Comparison of ENCODE assay signal across 24 cellular contexts in genomic region chr3:28971156-28971555, GRCh38.
"Had no signal": no experiment of that assay in that cellular context is flagged by ENCODE, and none has a peak within 500 bp of the region (broad histone marks: within the 10 kb centered on the region; RNA-seq: fewer than 3 reads in every experiment).

No MANE protein-coding gene starts in this region.

- ATAC-seq: activated CD4-positive, CD25-positive, alpha-beta regulatory T cell treated with anti-CD3 and anti-CD28 coated beads, Interleukin-2, amount 50 U/mL, for 24 hours; activated CD8-positive, alpha-beta T cell treated with anti-CD3 and anti-CD28 coated beads for 36 hours; activated T-cell treated with anti-CD3 and anti-CD28 coated beads, Interleukin-2, amount 50 U/mL, for 72 hours; body of pancreas; K562 had no signal

- H3K27me3 ChIP-seq: adrenal gland, body of pancreas, SJCRH30 had no signal

- H3K27ac ChIP-seq: adrenal gland, body of pancreas, SJCRH30 had no signal

- H3K4me1 Mint-ChIP-seq: activated naive CD8-positive, alpha-beta T cell treated with anti-CD3 and anti-CD28 coated beads, Interleukin-2, amount 10 ng/mL, durations not matched to agents 7 days and 5 days had no signal

- H3K36me3 ChIP-seq: adrenal gland, SJCRH30 had no signal

- H3K4me1 ChIP-seq: adrenal gland, body of pancreas, SJCRH30 had no signal

- H3K4me3 ChIP-seq: adrenal gland, body of pancreas, K562, SJCRH30 had no signal

- H3K4me3 Mint-ChIP-seq: activated CD8-positive, alpha-beta T cell treated with anti-CD3 and anti-CD28 coated beads for 36 hours; activated naive CD8-positive, alpha-beta T cell treated with anti-CD3 and anti-CD28 coated beads, Interleukin-2, amount 10 ng/mL, durations not matched to agents 7 days and 5 days; activated T-cell treated with anti-CD3 and anti-CD28 coated beads, Interleukin-2, amount 50 U/mL, for 72 hours had no signal

- H3K27ac Mint-ChIP-seq: activated CD8-positive, alpha-beta T cell treated with anti-CD3 and anti-CD28 coated beads for 36 hours; activated naive CD8-positive, alpha-beta T cell treated with anti-CD3 and anti-CD28 coated beads, Interleukin-2, amount 10 ng/mL, durations not matched to agents 7 days and 5 days; activated T-cell treated with anti-CD3 and anti-CD28 coated beads, Interleukin-2, amount 50 U/mL, for 72 hours; activated T-helper 2 cell treated with anti-CD3 and anti-CD28 coated beads, Interferon-gamma antibody, Interleukin-2, Interleukin-4, amounts not matched to agents 10 μg/mL and 5 μg/mL and 100 μg/mL, durations not matched to agents 14 hours and 24 hours and 36 hours had no signal

- DNase-seq: activated CD4-positive, alpha-beta T cell treated with anti-CD3 and anti-CD28 coated beads for 4 hours; activated CD8-positive, alpha-beta memory T cell treated with anti-CD3 and anti-CD28 coated beads, Interleukin-2, amount 50 U/mL, for 4 hours; activated CD8-positive, alpha-beta T cell treated with anti-CD3 and anti-CD28 coated beads for 36 hours; activated naive CD4-positive, alpha-beta T cell treated with anti-CD3 and anti-CD28 coated beads, Interleukin-2, amount 50 U/mL, for 16 hours; activated naive CD8-positive, alpha-beta T cell treated with anti-CD3 and anti-CD28 coated beads, Interleukin-2, amount 10 ng/mL, durations not matched to agents 7 days and 5 days; activated T-cell treated with anti-CD3 and anti-CD28 coated beads, Interleukin-2, amount 50 U/mL, for 72 hours; adrenal gland; anterior cingulate cortex; body of pancreas; central memory CD4-positive, alpha-beta T cell; Karpas-422; MM.1S; NCI-H146; NCI-H187 treated with DMSO at 0.1 percent for 48 hours; NCI-H2081 treated with DMSO at 0.1 percent for 48 hours; NCI-H446; NCI-H524; NCI-H82; SJCRH30; SK-N-SH; T-helper 1 cell had no signal

- H3K9me3 ChIP-seq: SJCRH30 had no signal
